9 cellular contexts compared by ENCODE assay signal in the genomic region with DNA sequence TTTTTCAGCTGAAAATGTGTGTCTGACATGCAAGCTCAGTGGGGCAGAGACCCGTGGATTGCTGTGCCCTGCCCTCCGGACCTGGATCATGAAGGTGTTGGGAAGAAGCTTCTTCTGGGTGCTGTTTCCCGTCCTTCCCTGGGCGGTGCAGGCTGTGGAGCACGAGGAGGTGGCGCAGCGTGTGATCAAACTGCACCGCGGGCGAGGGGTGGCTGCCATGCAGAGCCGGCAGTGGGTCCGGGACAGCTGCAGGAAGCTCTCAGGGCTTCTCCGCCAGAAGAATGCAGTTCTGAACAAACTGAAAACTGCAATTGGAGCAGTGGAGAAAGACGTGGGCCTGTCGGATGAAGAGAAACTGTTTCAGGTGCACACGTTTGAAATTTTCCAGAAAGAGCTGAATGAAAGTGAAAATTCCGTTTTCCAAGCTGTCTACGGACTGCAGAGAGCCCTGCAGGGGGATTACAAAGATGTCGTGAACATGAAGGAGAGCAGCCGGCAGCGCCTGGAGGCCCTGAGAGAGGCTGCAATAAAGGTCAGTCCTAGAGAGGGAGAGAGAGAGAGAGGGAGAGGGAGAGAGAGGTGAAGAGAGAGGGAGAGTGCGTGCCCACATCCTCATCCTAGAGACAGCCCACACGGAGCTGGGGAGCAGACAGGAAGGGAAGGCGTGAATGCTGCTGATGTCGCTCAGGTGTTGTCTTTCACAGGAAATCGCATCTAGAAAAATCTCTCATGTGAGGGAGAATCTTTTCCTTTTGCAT. TPM values are rescaled to one million over a fixed set of nuclear protein-coding genes. Genes with fewer than 3 reads are reported as not detected.
A peak's percentile ranks its signal among the peaks of the same experiment; 100 is the strongest.
DNase-seq lines count a peak whose midpoint lies in the region; ATAC-seq and TF ChIP-seq lines count a peak whose summit lies in the region.
"Had no signal": no experiment of that assay in that cellular context is flagged by ENCODE, and none has a peak within 500 bp of the region (broad histone marks: within the 10 kb centered on the region; RNA-seq: fewer than 3 reads in every experiment).

No MANE protein-coding gene starts in this region.

- H3K9me3 ChIP-seq in tibial artery: no peaks in the 10 kb centered on the region

- H3K27me3 ChIP-seq in brain microvascular endothelial cell (replicated peaks) (no peaks in the 10 kb centered on the region), tibial artery (no peaks in the 10 kb centered on the region)

- H3K4me1 ChIP-seq in tibial artery: peaks cover 0 to 68% (median 49%) of the 10 kb centered on the region in 4 donors

- ATAC-seq in Right ventricle myocardium superior (ENCODE audit: poor library complexity): peak; percentile 42
- no peak for ATAC-seq in Right ventricle myocardium inferior
- ATAC-seq in left lobe of liver: no peak
- no peak for ATAC-seq in GM18909 (IDR thresholded peaks at IDR 0.05; ENCODE audit: poor library complexity, unreplicated experiment)

- TF ChIP-seq CTCF in brain microvascular endothelial cell (IDR thresholded peaks at IDR 0.05; ENCODE audit: low read depth, low read length, missing control alignments) (peak; percentile 32), tibial artery (IDR thresholded peaks at IDR 0.05) (no peak)

- peaks cover 38% of the 10 kb centered on the region for H3K36me3 ChIP-seq in brain microvascular endothelial cell (replicated peaks)
- H3K36me3 ChIP-seq in tibial artery: peaks cover 47 to 50% (median 48%) of the 10 kb centered on the region in 3 donors

- intact Hi-C loops in Right ventricle myocardium superior (cut with DNase I): no loop called here
- intact Hi-C loops in Right ventricle myocardium inferior (cut with DNase I): no loop called here
- intact Hi-C loops in tibial artery (cut with DNase I; ENCODE audit: low total_unique reads): loop anchor here (10.0 kb wide), 1 partner anchor 201 kb away; a partner anchor contains a TSS

- no peak for DNase-seq in Right ventricle myocardium superior
- DNase-seq in Right ventricle myocardium inferior (ENCODE audit: missing footprints): no peak
- DNase-seq in brain microvascular endothelial cell: no peak
- peak; percentile 37 for DNase-seq in left lobe of liver (ENCODE audit: low spot score)
- DNase-seq in tibial artery: no peak
- no peak for DNase-seq in stimulated activated CD4-positive, alpha-beta T cell treated with anti-CD3 and anti-CD28 coated beads, Interleukin-4, amount 100 ng/mL, for 4 hours
- no peak for DNase-seq in NCI-H446 treated with DMSO at 0.1 percent for 48 hours (lab: John Stamatoyannopoulos, UW)
- DNase-seq: Kasumi-1 had no signal

- H3K4me3 ChIP-seq in brain microvascular endothelial cell (ENCODE audit: low read depth, low read length): peak overlapping the region; percentile 6
- H3K4me3 ChIP-seq in tibial artery: peak overlapping the region; percentile 17 to 21

- H3K27ac ChIP-seq in brain microvascular endothelial cell: no peak overlapping the region
- H3K27ac ChIP-seq in tibial artery: peak overlapping the region; percentile 35 to 92

- in situ Hi-C loops in brain microvascular endothelial cell (cut with HindIII; ENCODE audit: low pct_ligation_motif_present, low sequenced_read_pairs): no loop called here

RNA-seq across cellular contexts. Expression of a gene that starts 5.2 kb away (rescaled TPM):
- total RNA-seq in Right ventricle myocardium superior (196 TPM), Right ventricle myocardium inferior (194 TPM), left lobe of liver (10.0 TPM)

RNA-seq across cellular contexts. Expression of a gene that starts 42.4 kb away (rescaled TPM):
- total RNA-seq in Right ventricle myocardium superior: 506 TPM
- 468 TPM for total RNA-seq in Right ventricle myocardium inferior
- total RNA-seq in left lobe of liver: 1.2 TPM

Comparison
In these comparisons a context has a peak if more than half of its experiments do, and no peak if none do; other contexts are left out.
1. RNA of a gene that starts 5.2 kb away (total RNA-seq): 196 TPM in Right ventricle myocardium superior (single experiment) and 194 TPM in Right ventricle myocardium inferior (single experiment); 10.0 TPM in left lobe of liver (single experiment); every median in the first group is over 10 times any median in the second.
2. RNA of a gene that starts 42.4 kb away (total RNA-seq): 506 TPM in Right ventricle myocardium superior (single experiment) and 468 TPM in Right ventricle myocardium inferior (single experiment); 1.2 TPM in left lobe of liver (single experiment); every median in the first group is over 100 times any median in the second.